ENCODE assay signal across 1 cellular context in the genomic region with DNA sequence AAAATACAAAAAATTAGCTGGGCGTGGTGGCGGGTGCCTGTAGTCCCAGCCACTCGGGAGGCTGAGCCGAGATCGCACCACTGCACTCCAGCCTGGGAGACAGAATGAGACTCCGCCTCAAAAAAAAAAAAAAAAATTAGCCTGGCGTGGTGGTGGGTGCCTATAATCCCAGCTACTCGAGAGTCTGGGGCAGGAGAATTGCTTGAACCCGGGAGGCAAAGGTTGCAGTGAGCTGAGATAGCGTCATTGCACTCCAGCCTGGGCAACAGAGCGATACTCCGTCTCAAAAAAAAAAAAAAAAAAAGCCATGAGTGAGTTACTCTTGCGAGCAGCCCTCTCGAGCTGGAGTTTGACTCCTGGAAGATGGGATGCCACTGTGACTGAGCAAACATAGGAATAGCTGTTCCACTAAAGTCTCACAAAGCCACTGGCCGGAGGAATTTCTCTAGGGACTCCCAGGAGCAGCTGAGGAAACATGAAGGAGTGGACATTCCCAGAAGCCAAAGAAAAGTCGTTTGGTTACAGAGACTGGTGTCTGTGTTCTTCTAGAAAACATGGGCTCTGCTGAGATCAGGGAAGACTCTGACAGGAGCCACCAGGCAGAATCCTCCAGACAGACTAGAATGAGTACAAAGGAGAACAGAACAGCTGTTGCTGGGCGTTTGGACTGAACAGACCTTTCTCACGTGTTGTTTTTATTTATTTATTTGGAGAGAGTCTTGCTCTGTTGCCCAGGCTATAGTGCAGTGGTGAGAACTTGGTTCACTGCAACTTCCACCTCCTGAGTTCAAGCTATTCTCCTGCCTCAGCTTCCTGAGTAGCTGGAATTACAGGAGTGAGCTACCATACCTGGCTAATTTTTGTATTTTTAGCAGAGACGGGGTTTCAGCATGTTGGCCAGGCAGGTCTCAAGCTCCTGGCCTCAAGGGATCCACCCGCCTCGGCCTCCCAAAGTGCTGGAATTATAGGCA.
TF ChIP-seq lines count a peak whose summit lies in the region.

No MANE protein-coding gene starts in this region.

TF ChIP-seq in HepG2, 621 proteins besides CTCF, POLR2A, EP300 and RAD21 (continued from another document and continues in another):
- TF ChIP-seq, protein P1, sequence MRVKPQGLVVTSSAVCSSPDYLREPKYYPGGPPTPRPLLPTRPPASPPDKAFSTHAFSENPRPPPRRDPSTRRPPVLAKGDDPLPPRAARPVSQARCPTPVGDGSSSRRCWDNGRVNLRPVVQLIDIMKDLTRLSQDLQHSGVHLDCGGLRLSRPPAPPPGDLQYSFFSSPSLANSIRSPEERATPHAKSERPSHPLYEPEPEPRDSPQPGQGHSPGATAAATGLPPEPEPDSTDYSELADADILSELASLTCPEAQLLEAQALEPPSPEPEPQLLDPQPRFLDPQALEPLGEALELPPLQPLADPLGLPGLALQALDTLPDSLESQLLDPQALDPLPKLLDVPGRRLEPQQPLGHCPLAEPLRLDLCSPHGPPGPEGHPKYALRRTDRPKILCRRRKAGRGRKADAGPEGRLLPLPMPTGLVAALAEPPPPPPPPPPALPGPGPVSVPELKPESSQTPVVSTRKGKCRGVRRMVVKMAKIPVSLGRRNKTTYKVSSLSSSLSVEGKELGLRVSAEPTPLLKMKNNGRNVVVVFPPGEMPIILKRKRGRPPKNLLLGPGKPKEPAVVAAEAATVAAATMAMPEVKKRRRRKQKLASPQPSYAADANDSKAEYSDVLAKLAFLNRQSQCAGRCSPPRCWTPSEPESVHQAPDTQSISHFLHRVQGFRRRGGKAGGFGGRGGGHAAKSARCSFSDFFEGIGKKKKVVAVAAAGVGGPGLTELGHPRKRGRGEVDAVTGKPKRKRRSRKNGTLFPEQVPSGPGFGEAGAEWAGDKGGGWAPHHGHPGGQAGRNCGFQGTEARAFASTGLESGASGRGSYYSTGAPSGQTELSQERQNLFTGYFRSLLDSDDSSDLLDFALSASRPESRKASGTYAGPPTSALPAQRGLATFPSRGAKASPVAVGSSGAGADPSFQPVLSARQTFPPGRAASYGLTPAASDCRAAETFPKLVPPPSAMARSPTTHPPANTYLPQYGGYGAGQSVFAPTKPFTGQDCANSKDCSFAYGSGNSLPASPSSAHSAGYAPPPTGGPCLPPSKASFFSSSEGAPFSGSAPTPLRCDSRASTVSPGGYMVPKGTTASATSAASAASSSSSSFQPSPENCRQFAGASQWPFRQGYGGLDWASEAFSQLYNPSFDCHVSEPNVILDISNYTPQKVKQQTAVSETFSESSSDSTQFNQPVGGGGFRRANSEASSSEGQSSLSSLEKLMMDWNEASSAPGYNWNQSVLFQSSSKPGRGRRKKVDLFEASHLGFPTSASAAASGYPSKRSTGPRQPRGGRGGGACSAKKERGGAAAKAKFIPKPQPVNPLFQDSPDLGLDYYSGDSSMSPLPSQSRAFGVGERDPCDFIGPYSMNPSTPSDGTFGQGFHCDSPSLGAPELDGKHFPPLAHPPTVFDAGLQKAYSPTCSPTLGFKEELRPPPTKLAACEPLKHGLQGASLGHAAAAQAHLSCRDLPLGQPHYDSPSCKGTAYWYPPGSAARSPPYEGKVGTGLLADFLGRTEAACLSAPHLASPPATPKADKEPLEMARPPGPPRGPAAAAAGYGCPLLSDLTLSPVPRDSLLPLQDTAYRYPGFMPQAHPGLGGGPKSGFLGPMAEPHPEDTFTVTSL (CRISPR knock-in tag; IDR thresholded peaks at IDR 0.05; ENCODE audit: borderline replicate concordance), result 0 out of 2 replicates have a peak, but pooled peaks have one; percentile 15
- no peak for TF ChIP-seq HIVEP1 (CRISPR knock-in tag; IDR thresholded peaks at IDR 0.05)
- TF ChIP-seq ISX (CRISPR knock-in tag; conservative IDR thresholded peaks at IDR 0.05), result no peak
- no peak for TF ChIP-seq IRF2 (CRISPR knock-in tag; IDR thresholded peaks at IDR 0.05)
- TF ChIP-seq, protein P2, sequence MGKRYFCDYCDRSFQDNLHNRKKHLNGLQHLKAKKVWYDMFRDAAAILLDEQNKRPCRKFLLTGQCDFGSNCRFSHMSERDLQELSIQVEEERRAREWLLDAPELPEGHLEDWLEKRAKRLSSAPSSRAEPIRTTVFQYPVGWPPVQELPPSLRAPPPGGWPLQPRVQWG (CRISPR knock-in tag; IDR thresholded peaks at IDR 0.05; ENCODE audit: borderline replicate concordance, low read depth), result no peak
- TF ChIP-seq TGIF2 (CRISPR knock-in tag; IDR thresholded peaks at IDR 0.05), result no peak
- TF ChIP-seq ZNF501 (CRISPR knock-in tag; IDR thresholded peaks at IDR 0.05), result no peak
- TF ChIP-seq MATR3 (CRISPR knock-in tag; IDR thresholded peaks at IDR 0.05), result no peak
- TF ChIP-seq ZNF180 (CRISPR knock-in tag; IDR thresholded peaks at IDR 0.05; ENCODE audit: borderline replicate concordance, low read depth), result no peak
- peak; percentile 48; the same call in 1 of the 2 replicates for TF ChIP-seq ZFP82 (CRISPR knock-in tag; IDR thresholded peaks at IDR 0.05; ENCODE audit: borderline replicate concordance)
- TF ChIP-seq, protein P3, sequence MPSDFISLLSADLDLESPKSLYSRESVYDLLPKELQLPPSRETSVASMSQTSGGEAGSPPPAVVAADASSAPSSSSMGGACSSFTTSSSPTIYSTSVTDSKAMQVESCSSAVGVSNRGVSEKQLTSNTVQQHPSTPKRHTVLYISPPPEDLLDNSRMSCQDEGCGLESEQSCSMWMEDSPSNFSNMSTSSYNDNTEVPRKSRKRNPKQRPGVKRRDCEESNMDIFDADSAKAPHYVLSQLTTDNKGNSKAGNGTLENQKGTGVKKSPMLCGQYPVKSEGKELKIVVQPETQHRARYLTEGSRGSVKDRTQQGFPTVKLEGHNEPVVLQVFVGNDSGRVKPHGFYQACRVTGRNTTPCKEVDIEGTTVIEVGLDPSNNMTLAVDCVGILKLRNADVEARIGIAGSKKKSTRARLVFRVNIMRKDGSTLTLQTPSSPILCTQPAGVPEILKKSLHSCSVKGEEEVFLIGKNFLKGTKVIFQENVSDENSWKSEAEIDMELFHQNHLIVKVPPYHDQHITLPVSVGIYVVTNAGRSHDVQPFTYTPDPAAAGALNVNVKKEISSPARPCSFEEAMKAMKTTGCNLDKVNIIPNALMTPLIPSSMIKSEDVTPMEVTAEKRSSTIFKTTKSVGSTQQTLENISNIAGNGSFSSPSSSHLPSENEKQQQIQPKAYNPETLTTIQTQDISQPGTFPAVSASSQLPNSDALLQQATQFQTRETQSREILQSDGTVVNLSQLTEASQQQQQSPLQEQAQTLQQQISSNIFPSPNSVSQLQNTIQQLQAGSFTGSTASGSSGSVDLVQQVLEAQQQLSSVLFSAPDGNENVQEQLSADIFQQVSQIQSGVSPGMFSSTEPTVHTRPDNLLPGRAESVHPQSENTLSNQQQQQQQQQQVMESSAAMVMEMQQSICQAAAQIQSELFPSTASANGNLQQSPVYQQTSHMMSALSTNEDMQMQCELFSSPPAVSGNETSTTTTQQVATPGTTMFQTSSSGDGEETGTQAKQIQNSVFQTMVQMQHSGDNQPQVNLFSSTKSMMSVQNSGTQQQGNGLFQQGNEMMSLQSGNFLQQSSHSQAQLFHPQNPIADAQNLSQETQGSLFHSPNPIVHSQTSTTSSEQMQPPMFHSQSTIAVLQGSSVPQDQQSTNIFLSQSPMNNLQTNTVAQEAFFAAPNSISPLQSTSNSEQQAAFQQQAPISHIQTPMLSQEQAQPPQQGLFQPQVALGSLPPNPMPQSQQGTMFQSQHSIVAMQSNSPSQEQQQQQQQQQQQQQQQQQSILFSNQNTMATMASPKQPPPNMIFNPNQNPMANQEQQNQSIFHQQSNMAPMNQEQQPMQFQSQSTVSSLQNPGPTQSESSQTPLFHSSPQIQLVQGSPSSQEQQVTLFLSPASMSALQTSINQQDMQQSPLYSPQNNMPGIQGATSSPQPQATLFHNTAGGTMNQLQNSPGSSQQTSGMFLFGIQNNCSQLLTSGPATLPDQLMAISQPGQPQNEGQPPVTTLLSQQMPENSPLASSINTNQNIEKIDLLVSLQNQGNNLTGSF (CRISPR knock-in tag; IDR thresholded peaks at IDR 0.05), result no peak
- TF ChIP-seq ISL2 (CRISPR knock-in tag; IDR thresholded peaks at IDR 0.05), result no peak
- no peak for TF ChIP-seq TEAD2 (CRISPR knock-in tag; IDR thresholded peaks at IDR 0.05)
- no peak for TF ChIP-seq ZBTB42 (CRISPR knock-in tag; IDR thresholded peaks at IDR 0.05)
- no peak for TF ChIP-seq ZNF567 (CRISPR knock-in tag; IDR thresholded peaks at IDR 0.05; ENCODE audit: borderline replicate concordance)
- no peak for TF ChIP-seq KLF15 (CRISPR knock-in tag; IDR thresholded peaks at IDR 0.05; ENCODE audit: borderline replicate concordance)
- TF ChIP-seq ZNF3 (CRISPR knock-in tag; IDR thresholded peaks at IDR 0.05), result no peak
- TF ChIP-seq BORCS8-MEF2B (CRISPR knock-in tag; IDR thresholded peaks at IDR 0.05), result 0 out of 2 replicates have a peak, but pooled peaks have one; percentile 25
- TF ChIP-seq, protein P4, sequence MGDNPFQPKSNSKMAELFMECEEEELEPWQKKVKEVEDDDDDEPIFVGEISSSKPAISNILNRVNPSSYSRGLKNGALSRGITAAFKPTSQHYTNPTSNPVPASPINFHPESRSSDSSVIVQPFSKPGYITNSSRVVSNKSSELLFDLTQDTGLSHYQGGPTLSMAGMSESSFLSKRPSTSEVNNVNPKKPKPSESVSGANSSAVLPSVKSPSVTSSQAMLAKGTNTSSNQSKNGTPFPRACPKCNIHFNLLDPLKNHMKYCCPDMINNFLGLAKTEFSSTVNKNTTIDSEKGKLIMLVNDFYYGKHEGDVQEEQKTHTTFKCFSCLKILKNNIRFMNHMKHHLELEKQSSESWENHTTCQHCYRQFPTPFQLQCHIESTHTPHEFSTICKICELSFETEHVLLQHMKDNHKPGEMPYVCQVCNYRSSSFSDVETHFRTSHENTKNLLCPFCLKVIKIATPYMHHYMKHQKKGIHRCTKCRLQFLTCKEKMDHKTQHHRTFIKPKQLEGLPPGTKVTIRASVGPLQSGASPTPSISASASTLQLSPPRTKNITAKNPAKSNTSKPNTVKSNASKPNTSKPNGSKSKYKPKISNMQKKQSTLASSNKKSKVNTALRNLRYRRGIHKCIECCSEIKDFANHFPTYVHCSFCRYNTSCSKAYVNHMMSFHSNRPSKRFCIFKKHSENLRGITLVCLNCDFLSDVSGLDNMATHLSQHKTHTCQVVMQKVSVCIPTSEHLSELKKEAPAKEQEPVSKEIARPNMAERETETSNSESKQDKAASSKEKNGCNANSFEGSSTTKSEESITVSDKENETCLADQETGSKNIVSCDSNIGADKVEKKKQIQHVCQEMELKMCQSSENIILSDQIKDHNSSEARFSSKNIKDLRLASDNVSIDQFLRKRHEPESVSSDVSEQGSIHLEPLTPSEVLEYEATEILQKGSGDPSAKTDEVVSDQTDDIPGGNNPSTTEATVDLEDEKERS (CRISPR knock-in tag; IDR thresholded peaks at IDR 0.05), result no peak
- TF ChIP-seq ZSCAN9 (CRISPR knock-in tag; IDR thresholded peaks at IDR 0.05; ENCODE audit: borderline replicate concordance), result no peak
- peak; percentile 41; the same call in 1 of the 2 replicates for TF ChIP-seq PAX8 (CRISPR knock-in tag; IDR thresholded peaks at IDR 0.05; ENCODE audit: borderline replicate concordance)
- TF ChIP-seq DNMT1 (CRISPR knock-in tag; IDR thresholded peaks at IDR 0.05), result no peak
- no peak for TF ChIP-seq NR3C1 (CRISPR knock-in tag; IDR thresholded peaks at IDR 0.05)
- TF ChIP-seq, protein P5, sequence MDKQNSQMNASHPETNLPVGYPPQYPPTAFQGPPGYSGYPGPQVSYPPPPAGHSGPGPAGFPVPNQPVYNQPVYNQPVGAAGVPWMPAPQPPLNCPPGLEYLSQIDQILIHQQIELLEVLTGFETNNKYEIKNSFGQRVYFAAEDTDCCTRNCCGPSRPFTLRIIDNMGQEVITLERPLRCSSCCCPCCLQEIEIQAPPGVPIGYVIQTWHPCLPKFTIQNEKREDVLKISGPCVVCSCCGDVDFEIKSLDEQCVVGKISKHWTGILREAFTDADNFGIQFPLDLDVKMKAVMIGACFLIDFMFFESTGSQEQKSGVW (CRISPR knock-in tag; IDR thresholded peaks at IDR 0.05; ENCODE audit: borderline replicate concordance), result 0 out of 2 replicates have a peak, but pooled peaks have one; percentile 23
- TF ChIP-seq MYNN (CRISPR knock-in tag; IDR thresholded peaks at IDR 0.05; ENCODE audit: low read depth), result no peak
- TF ChIP-seq TARDBP (CRISPR knock-in tag; IDR thresholded peaks at IDR 0.05), result 0 out of 2 replicates have a peak, but pooled peaks have one; percentile 2
- 0 out of 2 replicates have a peak, but pooled peaks have one; percentile 7 for TF ChIP-seq HNF4G (IDR thresholded peaks at IDR 0.05; ENCODE audit: borderline replicate concordance, low read depth, low read length)
- no peak for TF ChIP-seq HNF4G (CRISPR knock-in tag; IDR thresholded peaks at IDR 0.05; ENCODE audit: borderline replicate concordance, low read depth)
- TF ChIP-seq, protein P6, sequence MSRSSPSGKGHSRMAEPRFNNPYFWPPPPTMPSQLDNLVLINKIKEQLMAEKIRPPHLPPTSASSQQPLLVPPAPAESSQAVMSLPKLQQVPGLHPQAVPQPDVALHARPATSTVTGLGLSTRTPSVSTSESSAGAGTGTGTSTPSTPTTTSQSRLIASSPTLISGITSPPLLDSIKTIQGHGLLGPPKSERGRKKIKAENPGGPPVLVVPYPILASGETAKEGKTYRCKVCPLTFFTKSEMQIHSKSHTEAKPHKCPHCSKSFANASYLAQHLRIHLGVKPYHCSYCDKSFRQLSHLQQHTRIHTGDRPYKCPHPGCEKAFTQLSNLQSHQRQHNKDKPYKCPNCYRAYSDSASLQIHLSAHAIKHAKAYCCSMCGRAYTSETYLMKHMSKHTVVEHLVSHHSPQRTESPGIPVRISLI (CRISPR knock-in tag; IDR thresholded peaks at IDR 0.05; ENCODE audit: borderline replicate concordance), result peak; percentile 91
- TF ChIP-seq MAFG (CRISPR knock-in tag; IDR thresholded peaks at IDR 0.05), result no peak
- no peak for TF ChIP-seq ZNF614 (CRISPR knock-in tag; IDR thresholded peaks at IDR 0.05; ENCODE audit: borderline replicate concordance)
- TF ChIP-seq YEATS4 (CRISPR knock-in tag; IDR thresholded peaks at IDR 0.05; ENCODE audit: borderline replicate concordance), result 0 out of 2 replicates have a peak, but pooled peaks have one; percentile 10
- no peak for TF ChIP-seq FOXJ3 (CRISPR knock-in tag; IDR thresholded peaks at IDR 0.05; ENCODE audit: borderline replicate concordance)
- no peak for TF ChIP-seq RFX3 (CRISPR knock-in tag; IDR thresholded peaks at IDR 0.05)
- no peak for TF ChIP-seq TBP (CRISPR knock-in tag; IDR thresholded peaks at IDR 0.05)
- no peak for TF ChIP-seq NFYB (CRISPR knock-in tag; IDR thresholded peaks at IDR 0.05)
- TF ChIP-seq GTF3A (CRISPR knock-in tag; conservative IDR thresholded peaks at IDR 0.05), result no peak
- TF ChIP-seq SMARCC2 (IDR thresholded peaks at IDR 0.05), result no peak
- TF ChIP-seq ZNF577 (CRISPR knock-in tag; IDR thresholded peaks at IDR 0.05; ENCODE audit: borderline replicate concordance, low read depth), result no peak
- TF ChIP-seq BHLHE40 (IDR thresholded peaks at IDR 0.05; ENCODE audit: low read length), result 0 out of 2 replicates have a peak, but pooled peaks have one; percentile 14
- TF ChIP-seq ZNF552 (CRISPR knock-in tag; IDR thresholded peaks at IDR 0.05; ENCODE audit: borderline replicate concordance), result no peak
- TF ChIP-seq RFX1 (IDR thresholded peaks at IDR 0.05), result no peak
